ENCODE assay signal across 20 cellular contexts in the genomic region with DNA sequence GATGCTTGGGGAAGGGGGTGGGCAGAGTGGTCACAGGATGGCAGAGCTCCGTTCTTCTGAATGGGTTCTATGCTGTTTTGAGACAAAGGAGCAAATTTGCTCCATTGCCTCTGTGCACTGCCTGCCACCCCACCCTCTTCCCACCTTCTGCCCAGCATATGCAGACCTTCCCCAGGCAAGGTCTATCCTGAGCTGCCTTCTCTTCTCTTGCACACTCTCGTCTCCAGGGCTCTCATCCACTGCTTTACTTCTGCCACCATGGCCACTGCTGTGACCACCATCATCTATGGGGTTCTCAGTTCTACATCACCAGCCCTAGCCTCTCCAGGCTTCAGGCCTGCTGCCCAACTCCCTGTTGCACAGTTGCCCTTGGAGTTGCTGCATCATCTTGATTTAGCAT.
"Had no signal": no experiment of that assay in that cellular context is flagged by ENCODE, and none has a peak within 500 bp of the region (broad histone marks: within the 10 kb centered on the region; RNA-seq: fewer than 3 reads in every experiment).

No MANE protein-coding gene starts in this region.

- ATAC-seq: activated naive CD4-positive, alpha-beta T cell treated with anti-CD3 and anti-CD28 coated beads, Interleukin-2, amount 50 U/mL, for 72 hours; effector memory CD8-positive, alpha-beta T cell; esophagus mucosa; stimulated activated naive B cell treated with anti-CD40 and anti-IgM and Interleukin-4, amounts not matched to agents 10 μg/mL and 1 μg/mL and 100 μg/mL, for 72 hours; upper lobe of right lung; WTC11 had no signal

- DNase-seq: activated T-cell treated with anti-CD3 and anti-CD28 coated beads, Interleukin-2, amount 50 U/mL, for 1 hour; colonic mucosa; dorsolateral prefrontal cortex; effector memory CD8-positive, alpha-beta T cell; glutamatergic neuron; hypothalamus; nephron progenitor cell; nucleus accumbens; posterior cingulate gyrus; sigmoid colon; stimulated activated CD4-positive, alpha-beta T cell treated with anti-CD3 and anti-CD28 coated beads, Interleukin-15, amount 100 ng/mL, for 24 hours; stimulated activated naive B cell treated with anti-CD40 and anti-IgM and Interleukin-4, amounts not matched to agents 10 μg/mL and 1 μg/mL and 100 μg/mL, for 72 hours; T-helper 9 cell; upper lobe of right lung had no signal

- H3K4me3 Mint-ChIP-seq: effector memory CD8-positive, alpha-beta T cell; memory B cell; nephron progenitor cell; stimulated activated naive B cell treated with anti-CD40 and anti-IgM and Interleukin-4, amounts not matched to agents 10 μg/mL and 1 μg/mL and 100 μg/mL, for 72 hours; WTC11 had no signal

- H3K4me1 Mint-ChIP-seq: memory B cell; nephron progenitor cell; stimulated activated naive B cell treated with anti-CD40 and anti-IgM and Interleukin-4, amounts not matched to agents 10 μg/mL and 1 μg/mL and 100 μg/mL, for 72 hours had no signal

- H3K9me3 ChIP-seq: breast epithelium, colonic mucosa, sigmoid colon, upper lobe of right lung had no signal

- H3K9me3 Mint-ChIP-seq: effector memory CD8-positive, alpha-beta T cell; memory B cell; nephron progenitor cell; stimulated activated naive B cell treated with anti-CD40 and anti-IgM and Interleukin-4, amounts not matched to agents 10 μg/mL and 1 μg/mL and 100 μg/mL, for 72 hours had no signal

- H3K27ac ChIP-seq: breast epithelium, colonic mucosa, sigmoid colon, upper lobe of right lung had no signal

- H3K36me3 ChIP-seq: breast epithelium, colonic mucosa, sigmoid colon, upper lobe of right lung had no signal

- H3K4me1 ChIP-seq: breast epithelium, colonic mucosa, sigmoid colon, upper lobe of right lung had no signal

- H3K4me3 ChIP-seq: breast epithelium, colonic mucosa, dorsolateral prefrontal cortex, sigmoid colon, smooth muscle cell, upper lobe of right lung had no signal

- H3K27me3 ChIP-seq: breast epithelium, colonic mucosa, dorsolateral prefrontal cortex, sigmoid colon, upper lobe of right lung had no signal

- H3K27ac Mint-ChIP-seq: activated naive CD4-positive, alpha-beta T cell treated with anti-CD3 and anti-CD28 coated beads, Interleukin-2, amount 50 U/mL, for 72 hours; effector memory CD8-positive, alpha-beta T cell; memory B cell; nephron progenitor cell; stimulated activated naive B cell treated with anti-CD40 and anti-IgM and Interleukin-4, amounts not matched to agents 10 μg/mL and 1 μg/mL and 100 μg/mL, for 72 hours; WTC11 had no signal
